13 cellular contexts compared by ENCODE assay signal in genomic region chr13:52428295-52428694, GRCh38. TPM values are rescaled to one million over a fixed set of nuclear protein-coding genes. Genes with fewer than 3 reads are reported as not detected.
DNase-seq lines count a peak whose midpoint lies in the region; ATAC-seq and TF ChIP-seq lines count a peak whose summit lies in the region.
"Had no signal": no experiment of that assay in that cellular context is flagged by ENCODE, and none has a peak within 500 bp of the region (broad histone marks: within the 10 kb centered on the region; RNA-seq: fewer than 3 reads in every experiment).

No MANE protein-coding gene starts in this region.

- H3K4me3 ChIP-seq in cardiac fibroblast (replicated peaks in 1 of 2; ENCODE audit: low read depth in 2 of 2, low read length in 2 of 2) = no peak overlapping the region
- no peak overlapping the region for H3K4me3 ChIP-seq in mesodermal cell (ENCODE audit: extremely low read depth, insufficient read depth, low read length, poor library complexity, severe bottlenecking)
- H3K4me3 ChIP-seq: GM12878, testis had no signal

- WGBS in mesodermal cell (ENCODE audit: insufficient coverage in 2 of 2), 2 experiments = 92% methylated on average over 2 of the region's 2 CpGs; no CpG with 5 or more reads in 1 of the 2 experiments

- ATAC-seq in GM18867 (IDR thresholded peaks at IDR 0.05; ENCODE audit: unreplicated experiment) (no peak), HG02588 (IDR thresholded peaks at IDR 0.05; ENCODE audit: unreplicated experiment) (no peak), GM19351 (IDR thresholded peaks at IDR 0.05; ENCODE audit: unreplicated experiment) (no peak)
- ATAC-seq: GM12878 had no signal

- H3K4me1 ChIP-seq in mesodermal cell (ENCODE audit: control insufficient read depth, insufficient read depth, low read length, poor library complexity, severe bottlenecking) = peaks cover 5% of the 10 kb centered on the region

- peaks cover 58% of the 10 kb centered on the region for H3K36me3 ChIP-seq in mesodermal cell (ENCODE audit: control insufficient read depth, insufficient read depth, low read length)

- peak overlapping the region; percentile 48 for H3K27ac ChIP-seq in mesodermal cell (ENCODE audit: low read depth, low read length, severe bottlenecking)
- H3K27ac ChIP-seq: testis had no signal

- H3K9me3 ChIP-seq in mesodermal cell (ENCODE audit: control insufficient read depth, low read length) = no peaks in the 10 kb centered on the region
- H3K9me3 ChIP-seq: testis had no signal

- no peak for TF ChIP-seq CTCF in cardiac fibroblast (IDR thresholded peaks at IDR 0.05; ENCODE audit: low read depth, low read length)

- DNase-seq in Daoy (ENCODE audit: low read depth) = peak; percentile 28
- DNase-seq in NCI-H524 (lab: John Stamatoyannopoulos, UW) = peak; percentile 70 to 93
- DNase-seq in cardiac fibroblast (ENCODE audit: low read depth in 2 of 2) = peak; percentile 48 to 73
- no peak for DNase-seq in SW480 (ENCODE audit: low spot score)
- DNase-seq: CD4-positive, CD25-positive, alpha-beta regulatory T cell; MM.1S; nucleus accumbens; testis had no signal

RNA-seq across cellular contexts. Expression of gene VPS36, which starts 22.1 kb away (rescaled TPM):
- total RNA-seq in Daoy (2014; rRNA removed; shearing (Covaris generic)) = 21.3 and 34.0 TPM in 2 replicates
- 23.9 TPM for polyA plus RNA-seq in mesodermal cell (2013, experiment 1 of 2)
- 24.9 TPM for polyA plus RNA-seq in mesodermal cell (2013, experiment 2 of 2)

RNA-seq across cellular contexts. Expression of gene THSD1, which starts 22.3 kb away (rescaled TPM):
- total RNA-seq in Daoy (2014; rRNA removed; shearing (Covaris generic)) = 2.7 and 4.0 TPM in 2 replicates
- 16.8 TPM for polyA plus RNA-seq in mesodermal cell (2013, experiment 1 of 2)
- 12.8 TPM for polyA plus RNA-seq in mesodermal cell (2013, experiment 2 of 2)

RNA-seq across cellular contexts. Expression of gene CKAP2, which starts 27.0 kb away (rescaled TPM):
- 50.0 and 58.6 TPM in 2 replicates for total RNA-seq in Daoy (2014; rRNA removed; shearing (Covaris generic))
- polyA plus RNA-seq in mesodermal cell (2013, experiment 1 of 2) = 71.7 TPM
- 90.5 TPM for polyA plus RNA-seq in mesodermal cell (2013, experiment 2 of 2)
